Comparison of ENCODE assay signal across 30 cellular contexts in the genomic region with DNA sequence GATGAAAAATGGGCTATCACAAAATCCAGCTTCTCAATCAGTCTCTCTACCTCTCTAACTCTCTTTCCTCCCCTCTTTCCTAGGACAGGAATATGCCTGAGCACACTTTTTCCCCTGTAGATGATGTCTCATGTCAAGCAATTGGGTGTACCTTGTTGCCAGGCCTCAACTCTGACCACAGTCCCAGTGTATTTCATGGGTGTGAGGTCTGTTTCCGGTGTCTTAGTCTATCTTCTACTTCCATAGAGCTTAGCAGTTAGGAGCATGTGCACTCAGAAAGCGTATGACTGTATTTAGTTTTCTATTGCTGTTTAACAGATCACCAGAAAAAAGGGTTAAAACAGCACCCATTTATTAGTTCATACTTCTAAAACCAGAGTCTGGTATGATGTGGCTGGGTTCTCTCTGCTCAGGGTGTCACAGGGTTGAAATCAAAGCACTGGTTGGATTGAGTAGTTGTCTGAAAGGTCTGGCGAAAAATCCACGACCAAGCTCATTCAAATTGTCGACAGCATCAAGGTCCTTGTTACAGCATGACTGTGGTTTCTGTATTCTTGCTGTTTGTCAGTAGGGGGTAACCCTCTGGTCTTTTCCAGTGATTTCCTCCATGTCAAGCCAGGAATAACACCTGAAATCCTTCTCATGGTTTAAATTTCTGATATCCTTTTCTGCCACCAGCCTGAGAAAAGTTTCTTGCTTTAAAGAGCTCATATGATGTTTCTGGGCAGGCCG.
DNase-seq lines count a peak whose midpoint lies in the region; ATAC-seq and TF ChIP-seq lines count a peak whose summit lies in the region.
"Had no signal": no experiment of that assay in that cellular context is flagged by ENCODE, and none has a peak within 500 bp of the region (broad histone marks: within the 10 kb centered on the region; RNA-seq: fewer than 3 reads in every experiment).

No MANE protein-coding gene starts in this region.

- H3K27me3 Mint-ChIP-seq in nephron (ENCODE audit: low read depth) = no peaks in the 10 kb centered on the region
- H3K27me3 Mint-ChIP-seq: activated T-cell treated with anti-CD3 and anti-CD28 coated beads, Interleukin-2, amount 50 U/mL, for 24 hours; B cell; CD4-positive, alpha-beta memory T cell had no signal

- H3K9me3 Mint-ChIP-seq in nephron = no peaks in the 10 kb centered on the region
- H3K9me3 Mint-ChIP-seq: activated T-cell treated with anti-CD3 and anti-CD28 coated beads, Interleukin-2, amount 50 U/mL, for 24 hours; CD4-positive, alpha-beta memory T cell had no signal

- in situ Hi-C loops in astrocyte of the spinal cord (cut with HindIII; ENCODE audit: low sequenced_read_pairs) = no loop called here

- ATAC-seq in HG02970 (IDR thresholded peaks at IDR 0.05; ENCODE audit: low FRiP score, unreplicated experiment) (no peak), GM18520 (IDR thresholded peaks at IDR 0.05; ENCODE audit: unreplicated experiment) (no peak)
- ATAC-seq: body of pancreas, HepG2, left ventricle myocardium superior had no signal

- no peak overlapping the region for H3K4me3 Mint-ChIP-seq in nephron
- H3K4me3 Mint-ChIP-seq: activated T-cell treated with anti-CD3 and anti-CD28 coated beads, Interleukin-2, amount 50 U/mL, for 24 hours; B cell; CD4-positive, alpha-beta memory T cell had no signal

- TF ChIP-seq CTCF in astrocyte of the spinal cord (IDR thresholded peaks at IDR 0.05; ENCODE audit: low read depth, low read length) = no peak
- no peak for TF ChIP-seq CTCF in nephron (IDR thresholded peaks at IDR 0.05; ENCODE audit: unreplicated experiment in 3 of 3)

- H3K4me1 Mint-ChIP-seq in nephron = peaks cover 12% of the 10 kb centered on the region
- H3K4me1 Mint-ChIP-seq: CD4-positive, alpha-beta memory T cell had no signal

- no peaks in the 10 kb centered on the region for H3K36me3 Mint-ChIP-seq in nephron (ENCODE audit: low read depth)
- H3K36me3 Mint-ChIP-seq: CD4-positive, alpha-beta memory T cell had no signal

- DNase-seq in ELF-1 (ENCODE audit: low read depth, low spot score) (peak; percentile 2), M059J (ENCODE audit: low read depth) (peak; percentile 16), astrocyte of the spinal cord (ENCODE audit: low read depth, low spot score) (peak; percentile 47), amygdala (lab: John Stamatoyannopoulos, UW) (no peak)
- no peak for DNase-seq in activated CD4-positive, alpha-beta T cell treated with anti-CD3 and anti-CD28 coated beads, Interleukin-2, amount 50 U/mL, for 1 hour
- DNase-seq: activated CD4-positive, alpha-beta T cell treated with anti-CD3 and anti-CD28 coated beads for 48 hours; activated gamma-delta T cell; activated T-cell treated with anti-CD3 and anti-CD28 coated beads, Interleukin-2, amount 50 U/mL, for 24 hours; body of pancreas; CD4-positive, alpha-beta memory T cell; DMS 273 treated with DMSO at 0.1 percent for 48 hours; dorsolateral prefrontal cortex; foreskin fibroblast; head of caudate nucleus; kidney; left ventricle myocardium superior; NCI-H82; RPMI8226; sigmoid colon; SJCRH30; stimulated activated CD4-positive, alpha-beta T cell treated with anti-CD3 and anti-CD28 coated beads, Interleukin-4, amount 100 ng/mL, for 4 hours; SW 1271; trophoblast cell had no signal

- peak overlapping the region in 2 of 3 experiments; percentile 17 to 68 for H3K27ac Mint-ChIP-seq in nephron
- H3K27ac Mint-ChIP-seq: activated T-cell treated with anti-CD3 and anti-CD28 coated beads, Interleukin-2, amount 50 U/mL, for 24 hours; B cell; CD4-positive, alpha-beta memory T cell had no signal

- no peak overlapping the region for H3K4me3 ChIP-seq in astrocyte of the spinal cord (ENCODE audit: low read depth, low read length)
- H3K4me3 ChIP-seq: body of pancreas, dorsolateral prefrontal cortex, esophagus muscularis mucosa, HAP-1, sigmoid colon, SJCRH30 had no signal

Comparison
In these comparisons a context has a peak if more than half of its experiments do, and no peak if none do; other contexts are left out.
1. DNase-seq: peak in ELF-1 (single experiment), M059J (single experiment) and astrocyte of the spinal cord (single experiment); none in activated CD4-positive, alpha-beta T cell treated with anti-CD3 and anti-CD28 coated beads, Interleukin-2, amount 50 U/mL, for 1 hour (single experiment) and amygdala (0 of 56).